8 cellular contexts compared by ENCODE assay signal in genomic region chrX:45186643-45187026, GRCh38. TPM values are rescaled to one million over a fixed set of nuclear protein-coding genes. Genes with fewer than 3 reads are reported as not detected.
DNase-seq lines count a peak whose midpoint lies in the region; ATAC-seq and TF ChIP-seq lines count a peak whose summit lies in the region.

No MANE protein-coding gene starts in this region.

- H3K36me3 Mint-ChIP-seq in T-helper 2 cell treated with Interferon-gamma antibody and Interleukin-4, amounts not matched to agents 5 μg/mL and 100 μg/mL, for 36 hours (ENCODE audit: low read depth), result no peaks in the 10 kb centered on the region
- H3K36me3 Mint-ChIP-seq in neural crest cell (ENCODE audit: low read depth), result no peaks in the 10 kb centered on the region

- H3K27ac Mint-ChIP-seq in T-helper 2 cell treated with Interferon-gamma antibody and Interleukin-4, amounts not matched to agents 5 μg/mL and 100 μg/mL, for 36 hours, result no peak overlapping the region
- no peak overlapping the region for H3K27ac Mint-ChIP-seq in neural crest cell (ENCODE audit: unreplicated experiment)

- no peak for TF ChIP-seq CTCF in neural crest cell (conservative IDR thresholded peaks at IDR 0.05)

- H3K27ac ChIP-seq in angular gyrus (ENCODE audit: low read depth, low read length), result peak overlapping the region; percentile 96

- intact Hi-C loops in sciatic nerve (cut with DNase I), result no loop called here

- peaks cover 7% of the 10 kb centered on the region for H3K4me1 Mint-ChIP-seq in T-helper 2 cell treated with Interferon-gamma antibody and Interleukin-4, amounts not matched to agents 5 μg/mL and 100 μg/mL, for 36 hours (ENCODE audit: low read depth)
- peaks cover 15% of the 10 kb centered on the region for H3K4me1 Mint-ChIP-seq in neural crest cell

- H3K27me3 Mint-ChIP-seq in T-helper 2 cell treated with Interferon-gamma antibody and Interleukin-4, amounts not matched to agents 5 μg/mL and 100 μg/mL, for 36 hours (ENCODE audit: low read depth), result no peaks in the 10 kb centered on the region
- H3K27me3 Mint-ChIP-seq in neural crest cell (ENCODE audit: low read depth), result no peaks in the 10 kb centered on the region

- ATAC-seq in HG02678 (IDR thresholded peaks at IDR 0.05; ENCODE audit: unreplicated experiment) (peak; percentile 20), sciatic nerve (no peak), HG03457 (IDR thresholded peaks at IDR 0.05; ENCODE audit: unreplicated experiment) (no peak)

- H3K9me3 Mint-ChIP-seq in T-helper 2 cell treated with Interferon-gamma antibody and Interleukin-4, amounts not matched to agents 5 μg/mL and 100 μg/mL, for 36 hours, result no peaks in the 10 kb centered on the region
- peaks cover 7% of the 10 kb centered on the region for H3K9me3 Mint-ChIP-seq in neural crest cell

- peak overlapping the region; percentile 87 for H3K4me3 Mint-ChIP-seq in T-helper 2 cell treated with Interferon-gamma antibody and Interleukin-4, amounts not matched to agents 5 μg/mL and 100 μg/mL, for 36 hours
- H3K4me3 Mint-ChIP-seq in neural crest cell, result peak overlapping the region; percentile 48

- DNase-seq in T-helper 2 cell treated with Interferon-gamma antibody and Interleukin-4, amounts not matched to agents 5 μg/mL and 100 μg/mL, for 36 hours (ENCODE audit: low spot score), result no peak
- DNase-seq in T-helper 2 cell (no peak), neural crest cell (ENCODE audit: low read depth, low spot score) (no peak), sciatic nerve (ENCODE audit: low spot score) (no peak), NCI-H446 (lab: John Stamatoyannopoulos, UW) (no peak)

RNA-seq across cellular contexts. Expression of gene DIPK2B, which starts 14.0 kb away (rescaled TPM):
- total RNA-seq in neural crest cell, result not detected in 2 replicates
- 35.4 TPM for total RNA-seq in sciatic nerve

Comparison
In these comparisons a context has a peak if more than half of its experiments do, and no peak if none do; other contexts are left out.
1. RNA of gene DIPK2B, which starts 14.0 kb away (total RNA-seq): 35.4 TPM in sciatic nerve (single experiment); not detected in neural crest cell; every median in the first group is over 10 times any median in the second.